Comparison of ENCODE assay signal across 18 cellular contexts in the genomic region with DNA sequence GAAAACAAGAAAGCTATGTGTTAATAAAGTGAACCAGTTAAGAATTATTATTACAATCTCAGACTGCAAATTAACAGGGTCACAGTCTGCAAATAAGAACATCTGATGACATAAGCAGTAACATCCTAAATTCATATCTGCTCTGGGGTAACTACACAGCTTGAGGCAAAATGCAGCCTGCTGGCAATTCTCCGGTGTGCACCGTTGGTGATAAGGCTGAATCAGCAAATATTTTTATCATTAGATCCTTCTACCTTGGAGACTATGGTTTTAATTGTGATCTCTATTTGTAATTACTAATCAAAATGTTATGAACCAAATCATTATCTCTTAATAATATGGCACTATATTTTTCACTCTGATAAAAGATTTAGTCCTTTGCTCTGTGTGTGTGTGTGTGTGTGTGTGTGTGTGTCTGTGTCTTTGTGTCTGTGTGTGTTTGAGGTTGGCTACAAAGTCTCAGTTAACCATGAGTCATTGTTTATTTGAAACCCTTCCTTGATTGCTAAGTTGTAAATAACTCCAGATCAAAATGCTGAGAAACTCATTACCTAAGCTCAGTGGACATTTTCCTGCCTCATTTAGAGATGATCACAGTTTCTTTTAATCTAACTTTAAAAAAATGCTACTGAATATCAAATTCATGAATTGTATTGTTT.
"Had no signal": no experiment of that assay in that cellular context is flagged by ENCODE, and none has a peak within 500 bp of the region (broad histone marks: within the 10 kb centered on the region; RNA-seq: fewer than 3 reads in every experiment).

No MANE protein-coding gene starts in this region.

- H3K9me3 ChIP-seq: gastrocnemius medialis, heart left ventricle, left ventricle myocardium inferior, right atrium auricular region, thyroid gland had no signal

- H3K27me3 ChIP-seq: gastrocnemius medialis, heart left ventricle, right atrium auricular region, thyroid gland had no signal

- DNase-seq: activated CD4-positive, alpha-beta T cell treated with anti-CD3 and anti-CD28 coated beads for 1 hour; activated CD8-positive, alpha-beta memory T cell treated with anti-CD3 and anti-CD28 coated beads for 24 hours; activated CD8-positive, alpha-beta memory T cell treated with anti-CD3 and anti-CD28 coated beads, Interleukin-2, amount 50 U/mL, for 48 hours; activated effector memory CD4-positive, alpha-beta T cell treated with anti-CD3 and anti-CD28 coated beads, Interleukin-2, amount 50 U/mL, for 16 hours; activated naive CD4-positive, alpha-beta T cell treated with anti-CD3 and anti-CD28 coated beads, Interleukin-2, amount 50 U/mL, for 16 hours; activated T-cell treated with anti-CD3 and anti-CD28 coated beads, Interleukin-2, amount 50 U/mL, for 72 hours; aorta; gastrocnemius medialis; heart left ventricle; kidney; left ventricle myocardium inferior; stimulated activated CD4-positive, alpha-beta T cell treated with anti-CD3 and anti-CD28 coated beads, Interleukin-2, amount 100 ng/mL, for 24 hours; stimulated activated naive CD4-positive, alpha-beta T cell treated with Interleukin-2 at 50 U/mL for 16 hours; thyroid gland had no signal

- H3K9me3 Mint-ChIP-seq: activated T-cell treated with anti-CD3 and anti-CD28 coated beads, Interleukin-2, amount 50 U/mL, for 72 hours; dendritic cell treated with granulocyte-macrophage colony-stimulating factor and Interleukin-4, amounts not matched to agents 40 ng/mL and 50 ng/mL, for 4 days; T-helper 1 cell treated with Interleukin-12 subunit alpha and Interleukin-12 subunit beta and Interleukin-4 antibody, amounts not matched to agents 30 μg/mL and 1 μg/mL, for 36 hours had no signal

- H3K27me3 Mint-ChIP-seq: dendritic cell treated with granulocyte-macrophage colony-stimulating factor and Interleukin-4, amounts not matched to agents 40 ng/mL and 50 ng/mL, for 4 days; progenitor cell of endocrine pancreas had no signal

- H3K27ac ChIP-seq: gastrocnemius medialis, heart left ventricle, left ventricle myocardium inferior, right atrium auricular region, thyroid gland had no signal

- H3K36me3 ChIP-seq: gastrocnemius medialis, heart left ventricle, left ventricle myocardium inferior, right atrium auricular region, thyroid gland had no signal

- H3K4me3 ChIP-seq: gastrocnemius medialis, heart left ventricle, left ventricle myocardium inferior, right atrium auricular region, thyroid gland had no signal

- ATAC-seq: activated T-cell treated with anti-CD3 and anti-CD28 coated beads, Interleukin-2, amount 50 U/mL, for 72 hours; gastrocnemius medialis; heart left ventricle had no signal

- FAIRE-seq: kidney had no signal

- H3K4me1 ChIP-seq: gastrocnemius medialis, heart left ventricle, left ventricle myocardium inferior, right atrium auricular region, thyroid gland had no signal

- H3K4me3 Mint-ChIP-seq: activated T-cell treated with anti-CD3 and anti-CD28 coated beads, Interleukin-2, amount 50 U/mL, for 72 hours; dendritic cell treated with granulocyte-macrophage colony-stimulating factor and Interleukin-4, amounts not matched to agents 40 ng/mL and 50 ng/mL, for 4 days; T-helper 1 cell treated with Interleukin-12 subunit alpha and Interleukin-12 subunit beta and Interleukin-4 antibody, amounts not matched to agents 30 μg/mL and 1 μg/mL, for 36 hours had no signal

- H3K27ac Mint-ChIP-seq: activated T-cell treated with anti-CD3 and anti-CD28 coated beads, Interleukin-2, amount 50 U/mL, for 72 hours; dendritic cell treated with granulocyte-macrophage colony-stimulating factor and Interleukin-4, amounts not matched to agents 40 ng/mL and 50 ng/mL, for 4 days; progenitor cell of endocrine pancreas; T-helper 1 cell treated with Interleukin-12 subunit alpha and Interleukin-12 subunit beta and Interleukin-4 antibody, amounts not matched to agents 30 μg/mL and 1 μg/mL, for 36 hours had no signal
